8 cellular contexts compared by ENCODE assay signal in the genomic region with DNA sequence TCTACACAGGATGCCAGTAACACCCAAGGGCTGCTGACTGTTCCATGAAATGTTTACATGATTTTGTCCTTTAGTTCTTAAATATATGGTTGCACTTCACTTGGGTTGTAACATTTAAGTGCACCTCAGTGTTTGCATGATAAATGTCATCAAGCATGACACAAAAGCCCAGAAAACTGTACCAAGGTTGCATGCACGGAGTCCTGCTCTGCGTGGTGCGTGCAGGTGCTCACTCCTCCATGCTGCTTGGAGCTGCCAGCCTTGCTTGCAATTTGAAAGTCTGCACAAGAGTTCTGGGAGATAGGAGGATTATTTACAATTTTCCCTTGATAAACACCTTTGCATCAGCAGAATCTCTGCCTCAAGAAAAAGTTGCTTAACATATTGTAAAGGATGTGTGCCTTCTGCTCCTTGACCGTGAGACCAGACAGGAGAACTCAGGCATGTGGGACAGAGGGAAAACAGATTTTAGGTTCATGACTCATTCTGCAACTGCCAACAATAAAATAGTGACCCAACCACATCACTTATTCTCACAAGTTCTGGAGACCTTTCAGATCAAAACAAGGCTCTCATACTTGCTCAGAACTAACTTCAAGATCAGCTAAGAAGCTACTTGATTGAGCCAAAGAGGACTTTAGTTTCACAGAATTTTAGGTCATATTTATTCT. TPM values are rescaled to one million over a fixed set of nuclear protein-coding genes. Genes with fewer than 3 reads are reported as not detected.
DNase-seq lines count a peak whose midpoint lies in the region; TF ChIP-seq lines count a peak whose summit lies in the region.

No MANE protein-coding gene starts in this region.

- DNase-seq in NCI-H2196 (lab: John Stamatoyannopoulos, UW; ENCODE audit: unreplicated experiment) (peak; percentile 51), NCI-H2196 treated with DMSO at 0.1 percent for 48 hours (lab: John Stamatoyannopoulos, UW; ENCODE audit: unreplicated experiment) (no peak), MG63 (peak; percentile 43), choroid plexus epithelial cell (ENCODE audit: low read depth) (peak; percentile 91), uterus (no peak), SJCRH30 (no peak), cortex of kidney (lab: John Stamatoyannopoulos, UW) (no peak)
- DNase-seq in activated CD4-positive, alpha-beta memory T cell treated with anti-CD3 and anti-CD28 coated beads, Interleukin-2, amount 10 ng/mL, durations not matched to agents 7 days and 5 days: no peak

- TF ChIP-seq POLR2A in uterus (IDR thresholded peaks at IDR 0.05): no peak

- no peak overlapping the region for H3K4me3 ChIP-seq in MG63
- no peak overlapping the region for H3K4me3 ChIP-seq in choroid plexus epithelial cell (ENCODE audit: low read depth, low read length)
- H3K4me3 ChIP-seq in uterus: no peak overlapping the region
- H3K4me3 ChIP-seq in SJCRH30: no peak overlapping the region

- H3K27me3 ChIP-seq in MG63 (no peaks in the 10 kb centered on the region), uterus (no peaks in the 10 kb centered on the region), SJCRH30 (no peaks in the 10 kb centered on the region)

- POLR2A ChIA-PET in activated CD4-positive, alpha-beta memory T cell treated with anti-CD3 and anti-CD28 coated beads, Interleukin-2, amount 10 ng/mL, durations not matched to agents 7 days and 5 days (lab: Charles Lee): no interaction called here

- peaks cover 5% of the 10 kb centered on the region for H3K4me1 Mint-ChIP-seq in activated CD4-positive, alpha-beta memory T cell treated with anti-CD3 and anti-CD28 coated beads, Interleukin-2, amount 10 ng/mL, durations not matched to agents 7 days and 5 days

- intact Hi-C loops in uterus (cut with DNase I; ENCODE audit: low total_unique reads): no loop called here

- H3K36me3 ChIP-seq in MG63 (no peaks in the 10 kb centered on the region), uterus (no peaks in the 10 kb centered on the region), SJCRH30 (no peaks in the 10 kb centered on the region)

- H3K9me3 ChIP-seq in MG63: no peaks in the 10 kb centered on the region
- no peaks in the 10 kb centered on the region for H3K9me3 ChIP-seq in uterus
- H3K9me3 ChIP-seq in SJCRH30 (replicated peaks): no peaks in the 10 kb centered on the region

- no peak for TF ChIP-seq CTCF in choroid plexus epithelial cell (conservative IDR thresholded peaks at IDR 0.05; ENCODE audit: low read depth, low read length)
- no peak for TF ChIP-seq CTCF in uterus (IDR thresholded peaks at IDR 0.05)

- H3K9me3 Mint-ChIP-seq in activated CD4-positive, alpha-beta memory T cell treated with anti-CD3 and anti-CD28 coated beads, Interleukin-2, amount 10 ng/mL, durations not matched to agents 7 days and 5 days: no peaks in the 10 kb centered on the region

- H3K4me1 ChIP-seq in uterus: no peaks in the 10 kb centered on the region
- peaks cover 41% of the 10 kb centered on the region for H3K4me1 ChIP-seq in SJCRH30

- H3K36me3 Mint-ChIP-seq in activated CD4-positive, alpha-beta memory T cell treated with anti-CD3 and anti-CD28 coated beads, Interleukin-2, amount 10 ng/mL, durations not matched to agents 7 days and 5 days (ENCODE audit: low read depth): peaks cover 31% of the 10 kb centered on the region

- no peak overlapping the region for H3K4me3 Mint-ChIP-seq in activated CD4-positive, alpha-beta memory T cell treated with anti-CD3 and anti-CD28 coated beads, Interleukin-2, amount 10 ng/mL, durations not matched to agents 7 days and 5 days

- CTCF ChIA-PET in activated CD4-positive, alpha-beta memory T cell treated with anti-CD3 and anti-CD28 coated beads, Interleukin-2, amount 10 ng/mL, durations not matched to agents 7 days and 5 days (lab: Charles Lee): interaction anchor here (1.0 to 3.4 kb wide), 3 partner anchors 244 to 320 kb away, joined by 4 to 13 read pairs (median 4); no protein-coding TSS in a partner anchor

- H3K27ac ChIP-seq in uterus (peak overlapping the region; percentile 53 to 69), SJCRH30 (no peak overlapping the region)

- H3K27me3 Mint-ChIP-seq in activated CD4-positive, alpha-beta memory T cell treated with anti-CD3 and anti-CD28 coated beads, Interleukin-2, amount 10 ng/mL, durations not matched to agents 7 days and 5 days: no peaks in the 10 kb centered on the region

- no peak overlapping the region for H3K27ac Mint-ChIP-seq in activated CD4-positive, alpha-beta memory T cell treated with anti-CD3 and anti-CD28 coated beads, Interleukin-2, amount 10 ng/mL, durations not matched to agents 7 days and 5 days

RNA-seq across cellular contexts. Expression of a gene that starts 49.0 kb away (rescaled TPM):
- 1.5 and 2.5 TPM in 2 replicates for total RNA-seq in MG63 (2014; rRNA removed; shearing (Covaris generic); ENCODE audit: low replicate concordance)
- total RNA-seq in uterus: 1 to 10 TPM in 2 of 4 donors, under 1 TPM in 2; under 0.01 to 1.0 (median 0.65) TPM
- total RNA-seq in SJCRH30 (2014; rRNA removed; shearing (Covaris generic)): 3.0 and 3.3 TPM in 2 replicates
- 10 to 100 TPM; 12.1 to 13.2 TPM for total RNA-seq in activated CD4-positive, alpha-beta memory T cell treated with anti-CD3 and anti-CD28 coated beads, Interleukin-2, amount 10 ng/mL, durations not matched to agents 7 days and 5 days

Comparison
In these comparisons a context has a peak if more than half of its experiments do, and no peak if none do; other contexts are left out.
1. DNase-seq: peak in NCI-H2196 (single experiment), MG63 (single experiment) and choroid plexus epithelial cell (single experiment); none in NCI-H2196 treated with DMSO at 0.1 percent for 48 hours (single experiment), uterus (0 of 2), SJCRH30 (0 of 2), activated CD4-positive, alpha-beta memory T cell treated with anti-CD3 and anti-CD28 coated beads, Interleukin-2, amount 10 ng/mL, durations not matched to agents 7 days and 5 days (single experiment) and cortex of kidney (single experiment).